In the genomic region with DNA sequence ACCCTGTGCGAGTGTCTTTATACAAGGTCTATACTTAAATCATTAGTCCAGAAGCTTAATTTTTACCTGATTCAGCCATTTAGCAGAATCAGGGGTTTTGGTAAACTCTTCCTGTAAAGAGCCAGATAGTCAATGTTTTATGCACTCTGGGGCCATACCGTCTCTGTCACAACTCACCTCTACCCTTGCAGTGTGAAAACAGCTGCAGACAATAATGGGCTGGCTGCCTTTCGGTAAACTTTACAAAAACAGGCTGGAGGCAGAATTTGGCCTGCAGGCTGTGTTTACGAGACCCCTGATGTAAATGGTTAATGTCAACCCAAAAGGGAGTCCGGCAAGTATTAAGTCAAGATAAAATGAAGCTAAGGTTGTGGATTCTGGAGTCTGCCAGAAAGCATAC, we compare ENCODE assay signal across 14 cellular contexts. TPM values are rescaled to one million over a fixed set of nuclear protein-coding genes. Genes with fewer than 3 reads are reported as not detected.
DNase-seq lines count a peak whose midpoint lies in the region; TF ChIP-seq lines count a peak whose summit lies in the region.
"Had no signal": no experiment of that assay in that cellular context is flagged by ENCODE, and none has a peak within 500 bp of the region (broad histone marks: within the 10 kb centered on the region; RNA-seq: fewer than 3 reads in every experiment).

No MANE protein-coding gene starts in this region.

- TF ChIP-seq CTCF in progenitor cell of endocrine pancreas (IDR thresholded peaks at IDR 0.05; ENCODE audit: unreplicated experiment), result no peak
- no peak for TF ChIP-seq CTCF in esophagus squamous epithelium (IDR thresholded peaks at IDR 0.05)

- H3K36me3 Mint-ChIP-seq in progenitor cell of endocrine pancreas (ENCODE audit: insufficient read depth), result peaks cover 3% of the 10 kb centered on the region

- H3K27me3 ChIP-seq in HUES48 (ENCODE audit: control insufficient read depth, insufficient read depth, low read length) (peaks cover 31% of the 10 kb centered on the region), esophagus squamous epithelium (no peaks in the 10 kb centered on the region)

- H3K9ac ChIP-seq in ES-I3 (ENCODE audit: low read depth, low read length) (peak overlapping the region; percentile 43; the same call in 1 of the 2 replicates), HUES48 (ENCODE audit: low read depth, low read length) (no peak overlapping the region)

- intact Hi-C loops in esophagus squamous epithelium (cut with DNase I), result no loop called here

- H3K4me3 Mint-ChIP-seq in progenitor cell of endocrine pancreas (ENCODE audit: low read depth), result peak overlapping the region; percentile 37

- no peaks in the 10 kb centered on the region for H3K9me3 Mint-ChIP-seq in progenitor cell of endocrine pancreas (ENCODE audit: low read depth)

- H3K27ac ChIP-seq in HUES48 (ENCODE audit: low read depth, low read length), result no peak overlapping the region
- H3K27ac ChIP-seq in esophagus squamous epithelium, result no peak overlapping the region

- peaks cover 13% of the 10 kb centered on the region for H3K4me1 Mint-ChIP-seq in progenitor cell of endocrine pancreas (ENCODE audit: low read depth)

- WGBS in esophagus squamous epithelium, 2 donors, result 94 to 98% methylated on average over 5 of the region's 5 CpGs

- no peak for TF ChIP-seq POLR2A in esophagus squamous epithelium (IDR thresholded peaks at IDR 0.05)

- H3K36me3 ChIP-seq in ES-I3 (ENCODE audit: insufficient read depth, low read length) (no peaks in the 10 kb centered on the region), HUES48 (ENCODE audit: control insufficient read depth, insufficient read depth, low read length) (no peaks in the 10 kb centered on the region), esophagus squamous epithelium (peaks cover 0 to 64% (median 0%) of the 10 kb centered on the region in 3 donors)

- H3K4me3 ChIP-seq in HUES48 (ENCODE audit: low read depth, low read length) (peak overlapping the region; percentile 43; the same call in 1 of the 2 replicates), esophagus squamous epithelium (no peak overlapping the region)

- no peaks in the 10 kb centered on the region; the same call in 1 of the 2 replicates for H3K4me1 ChIP-seq in ES-I3 (ENCODE audit: insufficient read depth, low read length)
- H3K4me1 ChIP-seq in HUES48 (ENCODE audit: control insufficient read depth, insufficient read depth, low read length), result peaks cover 19% of the 10 kb centered on the region
- H3K4me1 ChIP-seq in esophagus squamous epithelium, result no peaks in the 10 kb centered on the region

- no peak overlapping the region for H3K27ac Mint-ChIP-seq in progenitor cell of endocrine pancreas

- H3K9me3 ChIP-seq in ES-I3 (ENCODE audit: control insufficient read depth, insufficient read depth, low read length) (no peaks in the 10 kb centered on the region), HUES48 (ENCODE audit: control insufficient read depth, insufficient read depth, low read length) (no peaks in the 10 kb centered on the region), esophagus squamous epithelium (no peaks in the 10 kb centered on the region)

- peaks cover 56% of the 10 kb centered on the region for H3K27me3 Mint-ChIP-seq in progenitor cell of endocrine pancreas

- DNase-seq in left kidney (ENCODE audit: low read depth, low spot score), result peak; percentile 8
- DNase-seq in progenitor cell of endocrine pancreas (ENCODE audit: low spot score, unreplicated experiment), result no peak
- no peak for DNase-seq in esophagus squamous epithelium (lab: John Stamatoyannopoulos, UW)
- DNase-seq in islet precursor cell, result no peak
- DNase-seq in NOMO-1 treated with dmso at 0.1 percent for 144 hours (lab: John Stamatoyannopoulos, UW; ENCODE audit: unreplicated experiment), result no peak
- DNase-seq: ACHN, Calu3, DMS79, NCI-H187 treated with DMSO at 0.1 percent for 48 hours, NCI-H526 treated with DMSO at 0.1 percent for 48 hours, RPMI8226, SIG-M5 had no signal

RNA-seq across cellular contexts. Expression of a gene that starts 32.8 kb away (rescaled TPM):
- 55.8 and 57.0 TPM in 2 replicates for total RNA-seq in progenitor cell of endocrine pancreas
- 10 to 100 TPM; 51.0 to 93.3 (median 64.1) TPM for total RNA-seq in esophagus squamous epithelium
